8 cellular contexts compared by ENCODE assay signal in the genomic region with DNA sequence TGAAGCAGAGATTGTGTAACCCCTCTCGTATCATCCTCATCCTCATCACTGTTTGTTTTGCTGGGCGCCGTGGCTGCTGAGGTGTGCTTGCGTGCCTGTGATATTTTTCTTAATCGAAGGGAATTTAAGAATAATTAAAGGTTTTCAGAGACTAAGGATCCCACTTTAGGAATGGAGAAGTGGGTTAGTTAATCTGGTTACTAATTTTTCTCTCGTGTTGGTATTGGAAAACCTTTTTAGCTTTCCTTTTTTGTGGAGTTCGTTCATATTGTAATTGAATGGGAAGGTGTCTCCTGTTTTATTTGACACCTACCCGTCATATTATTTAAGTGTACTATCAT. TPM values are rescaled to one million over a fixed set of nuclear protein-coding genes. Genes with fewer than 3 reads are reported as not detected.
DNase-seq lines count a peak whose midpoint lies in the region; ATAC-seq, FAIRE-seq and TF ChIP-seq lines count a peak whose summit lies in the region.

No MANE protein-coding gene starts in this region.

- H3K27ac ChIP-seq in HUES64 (ENCODE audit: low read depth, low read length): no peak overlapping the region
- H3K27ac ChIP-seq in K562 (ENCODE audit: extremely low read depth, low read depth, low read length): no peak overlapping the region
- H3K27ac ChIP-seq in mesenchymal stem cell (ENCODE audit: low read length, poor library complexity, severe bottlenecking): no peak overlapping the region

- no peak overlapping the region for H2BK120ac ChIP-seq in mesenchymal stem cell (ENCODE audit: low read depth, low read length)

- no peaks in the 10 kb centered on the region for H3K9me1 ChIP-seq in K562 (ENCODE audit: control insufficient read depth, insufficient read depth, low read length)

- FAIRE-seq in K562 (lab: Jason Lieb, UNC): peak; percentile 65

- no TSS peak for BruUV-seq in K562 (replicated peaks; lab: Mats Ljungman, UMichigan)

- H3K14ac ChIP-seq in mesenchymal stem cell (ENCODE audit: low read length in 2 of 2): no peak overlapping the region

- no peak for TF ChIP-seq EP300 in K562 (IDR thresholded peaks at IDR 0.05; ENCODE audit: low read length)

- H3K27me3 ChIP-seq in BE2C: peaks cover 4% of the 10 kb centered on the region; the same call in 1 of the 2 replicates
- no peaks in the 10 kb centered on the region for H3K27me3 ChIP-seq in HUES64 (ENCODE audit: insufficient read depth, low read length)
- no peaks in the 10 kb centered on the region for H3K27me3 ChIP-seq in K562 (ENCODE audit: control insufficient read depth in 2 of 2, insufficient read depth in 2 of 2, low read length in 2 of 2)
- H3K27me3 ChIP-seq in mesenchymal stem cell (ENCODE audit: control insufficient read depth in 1 of 2, insufficient read depth in 1 of 2, low read length in 2 of 2): no peaks in the 10 kb centered on the region

- H3K4me1 ChIP-seq in BE2C (no peaks in the 10 kb centered on the region), HUES64 (ENCODE audit: insufficient read depth, low read length) (peaks cover 6% of the 10 kb centered on the region; the same call in 1 of the 2 replicates), K562 (replicated peaks in 1 of 2; ENCODE audit: control insufficient read depth in 2 of 2, insufficient read depth in 2 of 2, low read length in 2 of 2) (peaks cover 15 to 17% of the 10 kb centered on the region in 2 experiments), mesenchymal stem cell (ENCODE audit: control insufficient read depth, insufficient read depth, low read depth, low read length) (peaks cover 2% of the 10 kb centered on the region)

- in situ Hi-C loops in K562 (cut with MboI): no loop called here

- peak overlapping the region; percentile 76 for H3K9ac ChIP-seq in HUES64 (ENCODE audit: low read depth, low read length)
- H3K9ac ChIP-seq in K562 (ENCODE audit: insufficient read depth in 1 of 2, low read depth in 2 of 2, low read length in 2 of 2): peak overlapping the region; percentile 93 to 100; a peak in 3 of 4 replicates
- peak overlapping the region; percentile 99 for H3K9ac ChIP-seq in mesenchymal stem cell (ENCODE audit: low read length)

- H3K4me2 ChIP-seq in K562 (ENCODE audit: insufficient read depth, low read length) (peak overlapping the region; percentile 98), mesenchymal stem cell (ENCODE audit: low read length, poor library complexity, severe bottlenecking) (peak overlapping the region; percentile 97)

- H3K4me3 ChIP-seq in BE2C (ENCODE audit: low read depth, low read length): peak overlapping the region; percentile 81
- peak overlapping the region; percentile 85 for H3K4me3 ChIP-seq in HUES64 (ENCODE audit: low read length)
- H3K4me3 ChIP-seq in K562: peak overlapping the region; percentile 92
- H3K4me3 ChIP-seq in mesenchymal stem cell (ENCODE audit: insufficient read depth in 1 of 2, low read depth in 1 of 2, low read length in 2 of 2): peak overlapping the region; percentile 90 to 98

- peaks cover 2% of the 10 kb centered on the region for H3K79me1 ChIP-seq in mesenchymal stem cell (replicated peaks; ENCODE audit: low read length, poor library complexity, severe bottlenecking)

- no peak overlapping the region for H3K4ac ChIP-seq in mesenchymal stem cell (ENCODE audit: low read depth in 1 of 2, low read length in 2 of 2)

- H3K9me3 ChIP-seq in BE2C: no peaks in the 10 kb centered on the region
- H3K9me3 ChIP-seq in HUES64 (ENCODE audit: insufficient read depth, low read depth, low read length): no peaks in the 10 kb centered on the region
- H3K9me3 ChIP-seq in K562 (replicated peaks; ENCODE audit: control insufficient read depth, insufficient read depth, low read depth, low read length): no peaks in the 10 kb centered on the region
- no peaks in the 10 kb centered on the region for H3K9me3 ChIP-seq in mesenchymal stem cell (ENCODE audit: control insufficient read depth, low read length)

- no peak overlapping the region for H2BK15ac ChIP-seq in mesenchymal stem cell (ENCODE audit: low read depth, poor library complexity, severe bottlenecking)

- ATAC-seq in K562: peak; percentile 55

- H4K20me1 ChIP-seq in K562 (replicated peaks; ENCODE audit: control insufficient read depth, insufficient read depth, low read length): peaks cover 11% of the 10 kb centered on the region; the same call in 1 of the 2 replicates

- H2BK5ac ChIP-seq in mesenchymal stem cell (ENCODE audit: low read depth, low read length, poor library complexity, severe bottlenecking): no peak overlapping the region

- H4K91ac ChIP-seq in mesenchymal stem cell (ENCODE audit: low read length): no peak overlapping the region

- no peak for TF ChIP-seq POLR2A in K562 (conservative IDR thresholded peaks at IDR 0.05)

- no peak for TF ChIP-seq CTCF in BE2C (IDR thresholded peaks at IDR 0.05; ENCODE audit: low read depth, low read length)
- TF ChIP-seq CTCF in K562 (IDR thresholded peaks at IDR 0.05 in 2 of 3, conservative IDR thresholded peaks at IDR 0.05 in 1 of 3; ENCODE audit: insufficient read depth in 2 of 3, low read depth in 1 of 3, low read length in 3 of 3): no peak

- H3K36me3 ChIP-seq in BE2C (peaks cover 4% of the 10 kb centered on the region), HUES64 (ENCODE audit: insufficient read depth, low read length) (peaks cover 6% of the 10 kb centered on the region), K562 (ENCODE audit: control insufficient read depth, insufficient read depth, low read length) (peaks cover 6% of the 10 kb centered on the region), mesenchymal stem cell (ENCODE audit: control insufficient read depth in 1 of 2, insufficient read depth in 2 of 2, low read depth in 1 of 2, low read length in 2 of 2) (peaks cover 0 to 5% of the 10 kb centered on the region in 2 experiments)

- H3K79me2 ChIP-seq in K562 (ENCODE audit: control insufficient read depth, insufficient read depth, low read length): peaks cover 49% of the 10 kb centered on the region

- H3K23ac ChIP-seq in mesenchymal stem cell (ENCODE audit: low read length in 2 of 2): no peak overlapping the region

- H2AFZ ChIP-seq in K562 (ENCODE audit: low read depth, low read length): no peak overlapping the region
- H2AFZ ChIP-seq in mesenchymal stem cell (ENCODE audit: low read depth, low read length): no peak overlapping the region

- no peak for TF ChIP-seq RAD21 in K562 (CRISPR knock-in tag; conservative IDR thresholded peaks at IDR 0.05 in 1 of 2, IDR thresholded peaks at IDR 0.05 in 1 of 2)

- no peak overlapping the region for H3K18ac ChIP-seq in mesenchymal stem cell (ENCODE audit: low read depth in 1 of 2, low read length in 2 of 2)

- POLR2A ChIA-PET in K562 (lab: Yijun Ruan, JAX): interaction anchor here (1.1 to 5.8 kb wide), 5 partner anchors 12 to 118 kb away, joined by 3 to 53 read pairs (median 3); no protein-coding TSS in a partner anchor

- WGBS in HUES64: 2% methylated on average over 5 of the region's 8 CpGs
- under 1% methylated on average over 8 of the region's 8 CpGs for WGBS in K562 (ENCODE audit: insufficient coverage, low coverage, missing lambda C conversion rate)
- under 1% methylated on average over 5 of the region's 8 CpGs for WGBS in mesenchymal stem cell

- DNase-seq in BE2C: peak; percentile 8
- peak in 1 of 4 experiments; percentile 61 for DNase-seq in K562 (ENCODE audit: extremely low read depth in 1 of 4, low spot score in 3 of 4)
- DNase-seq in mesenchymal stem cell: no peak
- DNase-seq in NCI-H1092 treated with DMSO at 0.1 percent for 48 hours (lab: John Stamatoyannopoulos, UW): no peak
- DNase-seq in foreskin melanocyte: no peak
- no peak for DNase-seq in NCI-H146 treated with DMSO at 0.1 percent for 48 hours (lab: John Stamatoyannopoulos, UW; ENCODE audit: unreplicated experiment)
- DNase-seq in hepatic stellate cell (ENCODE audit: low spot score): no peak

- no peak overlapping the region for H2AK5ac ChIP-seq in mesenchymal stem cell (ENCODE audit: low read length, severe bottlenecking)

- CTCF ChIA-PET in K562 (lab: Yijun Ruan, JAX; ENCODE audit: low intra/inter-chr PET ratio): no interaction called here

- intact Hi-C loops in K562 (cut with micrococcal nuclease): loop anchor here (5.0 kb wide), 2 partner anchors 125 to 140 kb away; a partner anchor contains a TSS

- no peak overlapping the region for H4K8ac ChIP-seq in mesenchymal stem cell (ENCODE audit: low read length)

- no peak overlapping the region for H2BK12ac ChIP-seq in mesenchymal stem cell (ENCODE audit: low read length in 2 of 2)

TF ChIP-seq in K562, 482 proteins besides CTCF, POLR2A, EP300 and RAD21 (continues in another document):
- TF ChIP-seq SIN3A (IDR thresholded peaks at IDR 0.05; ENCODE audit: borderline replicate concordance in 2 of 2, control insufficient read depth in 1 of 2, low read depth in 2 of 2, low read length in 2 of 2) (0 out of 4 replicates have a peak, but pooled peaks of 1 of the 2 experiments have one; percentile 59), HDAC2 (IDR thresholded peaks at IDR 0.05) (peak; percentile 9; the same call in 1 of the 2 replicates)

RNA-seq across cellular contexts. Expression of a gene that starts 1.3 kb away (rescaled TPM):
- polyA plus RNA-seq in BE2C (2012; ENCODE audit: insufficient read depth, insufficient read length, low read depth): 3.1 TPM
- 7.4 TPM for polyA plus RNA-seq in HUES64 (2013, experiment 1 of 2)
- polyA plus RNA-seq in HUES64 (2013, experiment 2 of 2): 7.4 TPM
- total RNA-seq in K562 (2011; cell fraction: chromatin; rRNA removed; ENCODE audit: low replicate concordance): 24.2 and 70.5 TPM in 2 replicates
- total RNA-seq in K562 (2011; cell fraction: nucleolus; rRNA removed): 11.5 and 16.1 TPM in 2 replicates
- 37.4 and 70.8 TPM in 2 replicates for total RNA-seq in K562 (2011; cell fraction: nucleoplasm; rRNA removed)
- 6.8 and 7.1 TPM in 2 replicates for total RNA-seq in K562 (2014; rRNA removed)
- total RNA-seq in K562 (2014; rRNA removed; fragmentation: Illumina TruSeq; extraction: Trizol): 12.4 and 16.6 TPM in 2 replicates
- total RNA-seq in K562 (2015; rRNA removed; fragmentation: Illumina TruSeq; extraction: Trizol): 12.4 and 12.7 TPM in 2 replicates
- total RNA-seq in K562 (2021): 18.8 and 19.5 TPM in 2 replicates
- 11.9 and 15.4 TPM in 2 replicates for polyA plus RNA-seq in K562 (2011; rRNA removed)
- 2.7 and 8.4 TPM in 2 replicates for polyA plus RNA-seq in K562 (2011; cell fraction: cytosol; rRNA removed)
- polyA plus RNA-seq in K562 (2011; cell fraction: nucleus; rRNA removed): 14.0 and 21.7 TPM in 2 replicates
- polyA plus RNA-seq in K562 (2012): 4.4 and 5.4 TPM in 2 replicates
- 7.8 and 9.9 TPM in 2 replicates for polyA plus RNA-seq in K562 (2014; fragmentation: Illumina TruSeq; extraction: Trizol)
- polyA plus RNA-seq in K562 (2014; fragmentation: Nextera tagmentation; extraction: Ambion mirVana): 1 to 10 TPM; 1.2 to 1.5 TPM
- polyA plus RNA-seq in K562 (2014; rRNA removed): 6.0 and 6.4 TPM in 2 replicates
- polyA minus RNA-seq in K562 (2011; rRNA and poly(A)+ RNA removed): 31.4 and 42.2 TPM in 2 replicates
- 13.4 and 14.1 TPM in 2 replicates for polyA minus RNA-seq in K562 (2011; cell fraction: cytosol; rRNA and poly(A)+ RNA removed)
- 14.3 and 28.0 TPM in 2 replicates for polyA minus RNA-seq in K562 (2011; cell fraction: nucleus; rRNA and poly(A)+ RNA removed)
- 2.8 TPM for polyA plus RNA-seq in mesenchymal stem cell (2013, experiment 1 of 2)
- 2.2 TPM for polyA plus RNA-seq in mesenchymal stem cell (2013, experiment 2 of 2)
